ENCODE assay signal across 22 cellular contexts in genomic region chr16:66594739-66595138, GRCh38. TPM values are rescaled to one million over a fixed set of nuclear protein-coding genes. Genes with fewer than 3 reads are reported as not detected.
"Had no signal": no experiment of that assay in that cellular context is flagged by ENCODE, and none has a peak within 500 bp of the region (broad histone marks: within the 10 kb centered on the region; RNA-seq: fewer than 3 reads in every experiment).

No MANE protein-coding gene starts in this region.

- H3K27me3 Mint-ChIP-seq: activated CD4-positive, alpha-beta T cell treated with anti-CD3 and anti-CD28 coated beads, Interleukin-2, amount 10 ng/mL, durations not matched to agents 7 days and 5 days; T-cell; type B pancreatic cell had no signal

- ATAC-seq: gastroesophageal sphincter, T-cell had no signal

- H3K36me3 Mint-ChIP-seq: T-cell, type B pancreatic cell had no signal

- H3K4me3 Mint-ChIP-seq: activated CD4-positive, alpha-beta T cell treated with anti-CD3 and anti-CD28 coated beads, Interleukin-2, amount 10 ng/mL, durations not matched to agents 7 days and 5 days; nephron; T-cell; type B pancreatic cell had no signal

- H3K4me1 Mint-ChIP-seq: nephron had no signal

- H3K9me3 Mint-ChIP-seq: nephron, T-cell, type B pancreatic cell had no signal

- H3K27ac Mint-ChIP-seq: nephron, T-cell, type B pancreatic cell had no signal

- DNase-seq: activated CD4-positive, alpha-beta T cell treated with anti-CD3 and anti-CD28 coated beads, Interleukin-2, amount 10 ng/mL, durations not matched to agents 7 days and 5 days; activated CD4-positive, CD25-positive, alpha-beta regulatory T cell; activated CD8-positive, alpha-beta memory T cell treated with anti-CD3 and anti-CD28 coated beads for 24 hours; activated CD8-positive, alpha-beta memory T cell treated with anti-CD3 and anti-CD28 coated beads, Interleukin-2, amount 50 U/mL, for 48 hours; activated effector memory CD4-positive, alpha-beta T cell treated with anti-CD3 and anti-CD28 coated beads, Interleukin-2, amount 50 U/mL, for 16 hours; activated naive CD4-positive, alpha-beta T cell treated with anti-CD3 and anti-CD28 coated beads, Interleukin-2, amount 50 U/mL, for 16 hours; activated T-cell treated with anti-CD3 and anti-CD28 coated beads, Interleukin-2, amount 50 U/mL, for 48 hours; effector CD8-positive, alpha-beta T cell; heart left ventricle; mesendoderm; right lobe of liver; small intestine; stimulated activated CD4-positive, alpha-beta T cell treated with anti-CD3 and anti-CD28 coated beads, Interleukin-15, amount 100 ng/mL, for 24 hours; stimulated activated CD4-positive, alpha-beta T cell treated with anti-CD3 and anti-CD28 coated beads, Interleukin-2, amount 100 ng/mL, for 48 hours; stomach; T-cell had no signal

RNA-seq across cellular contexts. Expression of gene CMTM2, which starts 15.5 kb away (rescaled TPM):
- total RNA-seq: astrocyte, bronchial epithelial cell, cerebellum, gastroesophageal sphincter, stomach had no signal

RNA-seq across cellular contexts. Expression of gene CMTM1, which starts 28.5 kb away (rescaled TPM):
- total RNA-seq: stomach had no signal
